Comparison of ENCODE assay signal across 22 cellular contexts in the genomic region with DNA sequence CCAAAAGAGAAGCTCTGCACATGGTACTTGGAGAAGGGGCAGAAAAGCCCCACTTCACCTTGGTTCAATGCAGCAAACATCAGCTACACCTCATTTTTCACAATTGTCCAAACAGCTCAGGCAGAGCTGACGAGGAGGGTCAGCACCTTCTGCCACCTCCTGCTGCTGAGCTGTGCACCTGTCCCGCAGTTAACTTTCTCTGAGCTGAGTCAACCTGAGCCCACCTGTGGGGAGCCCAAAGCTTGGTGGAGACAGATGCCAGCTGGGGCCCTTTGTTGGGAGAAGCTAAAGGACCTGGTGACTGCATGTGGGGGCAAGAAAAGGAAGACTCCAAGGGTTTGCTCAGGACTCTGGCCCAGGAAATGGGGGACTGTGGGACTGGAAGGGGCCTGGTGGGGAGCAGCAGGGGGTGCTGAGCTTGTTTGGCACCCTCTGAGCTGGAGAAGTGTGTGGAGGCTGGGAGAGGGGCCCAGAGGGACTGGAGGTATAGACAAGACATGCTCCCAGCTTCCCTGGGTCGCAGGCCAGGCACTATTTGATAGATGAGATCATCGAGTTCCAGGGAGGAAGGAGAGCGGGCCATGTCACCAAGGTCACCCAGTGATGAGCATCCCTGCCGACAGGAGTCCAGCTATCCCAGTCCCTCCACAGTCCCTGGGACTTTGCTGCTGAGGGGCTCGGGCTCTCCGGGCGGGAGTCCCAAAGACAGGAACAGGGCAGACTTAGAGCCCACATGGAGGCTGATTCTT.
DNase-seq lines count a peak whose midpoint lies in the region; ATAC-seq and TF ChIP-seq lines count a peak whose summit lies in the region.
"Had no signal": no experiment of that assay in that cellular context is flagged by ENCODE, and none has a peak within 500 bp of the region (broad histone marks: within the 10 kb centered on the region; RNA-seq: fewer than 3 reads in every experiment).

No MANE protein-coding gene starts in this region.

- H3K9ac ChIP-seq in HUES48 (ENCODE audit: low read depth, low read length) (no peak overlapping the region), SK-N-MC (ENCODE audit: insufficient read length) (no peak overlapping the region)
- H3K9ac ChIP-seq: BLaER1 had no signal

- no peak overlapping the region for H3K4me3 ChIP-seq in HUES48 (ENCODE audit: low read depth, low read length)
- peak overlapping the region; percentile 59; the same call in 1 of the 2 replicates for H3K4me3 ChIP-seq in SK-N-MC
- H3K4me3 ChIP-seq: BLaER1, heart left ventricle, tibial artery had no signal

- peak overlapping the region; percentile 16 to 80 (median 68) for H3K27ac Mint-ChIP-seq in nephron
- H3K27ac Mint-ChIP-seq: activated T-helper 17 cell treated with anti-CD3 and anti-CD28 coated beads, Interleukin-2, amount 50 U/mL, for 72 hours; memory B cell; stimulated activated naive B cell treated with anti-CD40 and anti-IgM and Interleukin-4, amounts not matched to agents 10 μg/mL and 1 μg/mL and 100 μg/mL, for 72 hours had no signal

- peaks cover 32% of the 10 kb centered on the region for H3K4me1 ChIP-seq in HUES48 (ENCODE audit: control insufficient read depth, insufficient read depth, low read length)

- H3K27ac ChIP-seq in HUES48 (ENCODE audit: low read depth, low read length) (peak overlapping the region; percentile 42), SK-N-MC (peak overlapping the region; percentile 83)
- H3K27ac ChIP-seq: BLaER1, heart left ventricle, tibial artery had no signal

- ATAC-seq in GM21528 (IDR thresholded peaks at IDR 0.05; ENCODE audit: low FRiP score, unreplicated experiment) (no peak), GM18868 (IDR thresholded peaks at IDR 0.05; ENCODE audit: unreplicated experiment) (no peak)
- ATAC-seq: activated T-helper 17 cell treated with anti-CD3 and anti-CD28 coated beads, Interleukin-2, amount 50 U/mL, for 72 hours; heart left ventricle; naive thymus-derived CD8-positive, alpha-beta T cell; stimulated activated naive B cell treated with anti-CD40 and anti-IgM and Interleukin-4, amounts not matched to agents 10 μg/mL and 1 μg/mL and 100 μg/mL, for 72 hours; T-cell had no signal

- no peaks in the 10 kb centered on the region for H3K9me3 Mint-ChIP-seq in nephron
- H3K9me3 Mint-ChIP-seq: activated T-helper 17 cell treated with anti-CD3 and anti-CD28 coated beads, Interleukin-2, amount 50 U/mL, for 72 hours; central memory CD8-positive, alpha-beta T cell; memory B cell; naive thymus-derived CD8-positive, alpha-beta T cell; stimulated activated naive B cell treated with anti-CD40 and anti-IgM and Interleukin-4, amounts not matched to agents 10 μg/mL and 1 μg/mL and 100 μg/mL, for 72 hours; T-cell had no signal

- H3K36me3 ChIP-seq in HUES48 (ENCODE audit: control insufficient read depth, insufficient read depth, low read length) (no peaks in the 10 kb centered on the region), SK-N-MC (ENCODE audit: insufficient read depth, low read length) (no peaks in the 10 kb centered on the region)
- H3K36me3 ChIP-seq: BLaER1, heart left ventricle, tibial artery had no signal

- H3K36me3 Mint-ChIP-seq in nephron (ENCODE audit: low read depth), result no peaks in the 10 kb centered on the region
- H3K36me3 Mint-ChIP-seq: memory B cell; naive thymus-derived CD8-positive, alpha-beta T cell; T-cell had no signal

- H3K9me3 ChIP-seq in HUES48 (ENCODE audit: control insufficient read depth, insufficient read depth, low read length), result no peaks in the 10 kb centered on the region
- H3K9me3 ChIP-seq in SK-N-MC (ENCODE audit: low read depth, low read length), result no peaks in the 10 kb centered on the region
- H3K9me3 ChIP-seq: BLaER1, heart left ventricle, tibial artery had no signal

- H3K4me3 Mint-ChIP-seq in nephron, result peak overlapping the region; percentile 66 to 83 (median 73)
- H3K4me3 Mint-ChIP-seq: activated T-helper 17 cell treated with anti-CD3 and anti-CD28 coated beads, Interleukin-2, amount 50 U/mL, for 72 hours; central memory CD8-positive, alpha-beta T cell; memory B cell; stimulated activated naive B cell treated with anti-CD40 and anti-IgM and Interleukin-4, amounts not matched to agents 10 μg/mL and 1 μg/mL and 100 μg/mL, for 72 hours had no signal

- TF ChIP-seq CTCF in nephron (IDR thresholded peaks at IDR 0.05; ENCODE audit: unreplicated experiment in 3 of 3), result no peak

- H3K27me3 Mint-ChIP-seq in nephron (ENCODE audit: low read depth), result peaks cover 4% of the 10 kb centered on the region
- H3K27me3 Mint-ChIP-seq: activated T-helper 17 cell treated with anti-CD3 and anti-CD28 coated beads, Interleukin-2, amount 50 U/mL, for 72 hours; memory B cell; naive thymus-derived CD8-positive, alpha-beta T cell; stimulated activated naive B cell treated with anti-CD40 and anti-IgM and Interleukin-4, amounts not matched to agents 10 μg/mL and 1 μg/mL and 100 μg/mL, for 72 hours had no signal

- peaks cover 14% of the 10 kb centered on the region for H3K4me1 Mint-ChIP-seq in nephron
- H3K4me1 Mint-ChIP-seq: activated T-helper 17 cell treated with anti-CD3 and anti-CD28 coated beads, Interleukin-2, amount 50 U/mL, for 72 hours had no signal

- peak; percentile 3 for DNase-seq in GM03348 (ENCODE audit: low spot score)
- no peak for DNase-seq in SK-N-MC (ENCODE audit: low read depth, low spot score)
- DNase-seq in SW480 (ENCODE audit: low spot score), result no peak
- DNase-seq: amniotic stem cell; DMS153; effector memory CD4-positive, alpha-beta T cell; heart left ventricle; naive thymus-derived CD8-positive, alpha-beta T cell; NCI-H2029; NCI-H82; stimulated activated CD4-positive, alpha-beta T cell treated with anti-CD3 and anti-CD28 coated beads, Interleukin-12 subunit alpha, Interleukin-12 subunit beta, amount 100 ng/mL, for 4 hours; stimulated activated naive B cell treated with anti-CD40 and anti-IgM and Interleukin-4, amounts not matched to agents 10 μg/mL and 1 μg/mL and 100 μg/mL, for 72 hours; T-cell; tibial artery had no signal

- no peaks in the 10 kb centered on the region for H3K27me3 ChIP-seq in HUES48 (ENCODE audit: control insufficient read depth, insufficient read depth, low read length)
- H3K27me3 ChIP-seq: heart left ventricle had no signal
